In the genomic region with DNA sequence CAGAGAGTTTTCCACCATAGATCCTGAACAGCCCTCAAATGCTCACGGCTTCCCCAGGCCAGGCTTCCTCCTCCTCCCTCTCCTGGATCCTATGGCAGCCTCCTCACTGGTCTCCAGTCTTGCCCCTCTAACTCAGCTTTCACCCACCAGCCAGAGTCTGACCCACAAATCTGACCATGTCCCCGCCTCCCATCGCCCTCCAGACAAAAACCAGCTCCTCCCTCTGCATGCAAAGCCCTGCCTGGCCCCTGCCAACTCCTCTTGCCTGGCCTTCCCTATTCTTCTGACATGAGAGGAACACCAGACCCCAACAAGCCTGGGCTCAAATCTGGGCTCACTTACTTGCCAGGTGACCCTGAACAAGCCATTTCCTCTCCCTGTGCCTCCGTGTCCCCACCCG, we compare ENCODE assay signal across 1 cellular context.
TF ChIP-seq lines count a peak whose summit lies in the region.

No MANE protein-coding gene starts in this region.

TF ChIP-seq in H1, 55 proteins besides CTCF, POLR2A, EP300 and RAD21:
- TF ChIP-seq KDM1A (IDR thresholded peaks at IDR 0.05; ENCODE audit: borderline replicate concordance, low read length) = no peak
- TF ChIP-seq BCL11A (IDR thresholded peaks at IDR 0.05; ENCODE audit: low read depth in 2 of 2, low read length in 2 of 2) = no peak
- TF ChIP-seq SAP30 (IDR thresholded peaks at IDR 0.05; ENCODE audit: insufficient read depth, insufficient replicate concordance, low read length) = no peak
- no peak for TF ChIP-seq NANOG (IDR thresholded peaks at IDR 0.05; ENCODE audit: insufficient read depth, low read depth, low read length, poor library complexity, severe bottlenecking)
- no peak for TF ChIP-seq HDAC2 (IDR thresholded peaks at IDR 0.05; ENCODE audit: borderline replicate concordance in 1 of 2, low read depth in 2 of 2, low read length in 2 of 2)
- no peak for TF ChIP-seq HDAC6 (IDR thresholded peaks at IDR 0.05; ENCODE audit: low read depth, low read length)
TF ChIP-seq in H1: peak in this region for 0.
